Comparison of ENCODE assay signal across 9 cellular contexts in the genomic region with DNA sequence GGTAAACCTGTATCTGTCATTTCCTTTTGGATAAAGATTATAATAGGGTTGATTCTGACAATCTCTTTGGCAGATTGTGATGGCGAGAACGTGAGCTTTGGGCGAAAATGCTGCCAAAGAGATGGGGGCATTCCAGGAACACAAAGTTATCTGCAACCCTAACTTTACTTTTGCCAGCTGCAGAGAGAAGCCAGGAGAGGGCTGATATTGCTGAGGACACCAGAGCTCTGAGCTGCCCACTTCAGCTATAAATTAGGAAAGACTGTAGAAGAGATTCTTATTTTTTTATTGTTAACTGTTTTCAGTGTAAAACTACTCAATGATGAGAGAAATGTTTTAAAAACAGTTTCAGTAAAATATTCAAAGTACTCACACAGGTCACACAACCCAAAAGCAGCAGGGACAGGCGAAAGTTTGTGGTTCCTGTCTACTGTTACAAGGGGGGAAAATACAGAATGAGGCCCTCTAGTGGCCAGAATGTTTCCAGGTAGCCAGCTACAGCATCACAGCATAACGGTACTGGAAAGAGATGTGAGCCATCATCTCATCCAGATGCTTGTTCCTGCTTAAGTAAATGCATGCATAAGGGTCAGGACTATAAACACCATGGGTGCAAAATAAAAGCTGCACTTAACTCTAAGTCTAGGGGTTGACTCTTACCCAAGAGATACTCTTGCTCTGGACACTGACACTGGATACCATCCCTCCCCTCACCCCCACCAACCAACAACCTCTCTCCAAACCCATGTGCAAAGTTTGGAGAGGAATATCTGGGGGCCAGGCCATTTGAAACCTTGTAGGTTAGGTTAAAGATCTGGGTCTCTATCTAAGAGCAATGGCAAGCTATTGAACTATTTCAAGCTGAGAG.
DNase-seq lines count a peak whose midpoint lies in the region; ATAC-seq and TF ChIP-seq lines count a peak whose summit lies in the region.
"Had no signal": no experiment of that assay in that cellular context is flagged by ENCODE, and none has a peak within 500 bp of the region (broad histone marks: within the 10 kb centered on the region; RNA-seq: fewer than 3 reads in every experiment).

No MANE protein-coding gene starts in this region.

- no peaks in the 10 kb centered on the region for H3K36me3 ChIP-seq in breast epithelium

- peaks cover 6% of the 10 kb centered on the region for H3K9me3 ChIP-seq in CD4-positive, alpha-beta T cell (ENCODE audit: control insufficient read depth, low read length)
- peaks cover 8 to 16% of the 10 kb centered on the region in 2 donors for H3K9me3 ChIP-seq in breast epithelium

- in situ Hi-C loops in GM13977 (cut with MboI; ENCODE audit: low pct_unique_long_range_greater_than_20kb, low sequenced_read_pairs, unreplicated experiment) = loop anchor here (25.0 kb wide), 1 partner anchor 974 kb away; no protein-coding TSS in a partner anchor

- peak in 1 of 10 experiments; percentile 6 for DNase-seq in CD4-positive, alpha-beta T cell
- DNase-seq in GM13977 (ENCODE audit: low spot score) = peak; percentile 17
- DNase-seq in NAMALWA (ENCODE audit: low spot score) = peak; percentile 54
- DNase-seq in breast epithelium (ENCODE audit: low spot score in 2 of 2) = no peak
- peak; percentile 20 for DNase-seq in mucosa of gallbladder (ENCODE audit: low spot score)
- DNase-seq in cerebellum (ENCODE audit: low spot score) = no peak
- no peak for DNase-seq in activated naive CD4-positive, alpha-beta T cell treated with Interleukin-2 at 50 U/mL for 16 hours
- DNase-seq: T-cell had no signal

- TF ChIP-seq POLR2A in breast epithelium (IDR thresholded peaks at IDR 0.05) = no peak

- ATAC-seq in CD4-positive, alpha-beta T cell (ENCODE audit: poor library complexity) = no peak
- peak; percentile 87 for ATAC-seq in HG02678 (IDR thresholded peaks at IDR 0.05; ENCODE audit: unreplicated experiment)

- intact Hi-C loops in CD4-positive, alpha-beta T cell (cut with DNase I, micrococcal nuclease) = loop anchor here in 1 of 2 experiments (5.0 kb wide), 1 partner anchor 1384 kb away; no protein-coding TSS in a partner anchor
- intact Hi-C loops in breast epithelium (cut with DNase I; ENCODE audit: low total_unique reads) = loop anchor here (2.0 kb wide), 1 partner anchor 22 kb away; no protein-coding TSS in a partner anchor

- H3K4me1 Mint-ChIP-seq in CD4-positive, alpha-beta T cell (ENCODE audit: low read depth) = no peaks in the 10 kb centered on the region
- H3K4me1 Mint-ChIP-seq: T-cell had no signal

- H3K36me3 Mint-ChIP-seq in CD4-positive, alpha-beta T cell (ENCODE audit: low read depth) = no peaks in the 10 kb centered on the region
- H3K36me3 Mint-ChIP-seq: T-cell had no signal

- H3K4me1 ChIP-seq in breast epithelium = no peaks in the 10 kb centered on the region

- CTCF ChIA-PET in CD4-positive, alpha-beta T cell (lab: Charles Lee) = no interaction called here

- TF ChIP-seq CTCF in CD4-positive, alpha-beta T cell (IDR thresholded peaks at IDR 0.05) = peak; percentile 31
- TF ChIP-seq CTCF in GM13977 (IDR thresholded peaks at IDR 0.05; ENCODE audit: extremely low read depth, insufficient read depth, missing control alignments) (peak; percentile 76), breast epithelium (IDR thresholded peaks at IDR 0.05) (peak in 2 of 3 donors; percentile 46 to 48)

- no peaks in the 10 kb centered on the region for H3K27me3 ChIP-seq in CD4-positive, alpha-beta T cell (ENCODE audit: control insufficient read depth, insufficient read depth, low read length)
- H3K27me3 ChIP-seq in breast epithelium = no peaks in the 10 kb centered on the region

- no peak overlapping the region for H3K27ac ChIP-seq in CD4-positive, alpha-beta T cell (ENCODE audit: low read depth, low read length)
- H3K27ac ChIP-seq in breast epithelium = no peak overlapping the region

- H3K4me3 ChIP-seq in breast epithelium = no peak overlapping the region

- POLR2A ChIA-PET in CD4-positive, alpha-beta T cell (lab: Charles Lee) = no interaction called here

- peaks cover 4% of the 10 kb centered on the region for H3K9me3 Mint-ChIP-seq in CD4-positive, alpha-beta T cell

- H3K4me3 Mint-ChIP-seq in CD4-positive, alpha-beta T cell = no peak overlapping the region
- H3K4me3 Mint-ChIP-seq: T-cell had no signal

- no peak overlapping the region for H3K27ac Mint-ChIP-seq in CD4-positive, alpha-beta T cell
- H3K27ac Mint-ChIP-seq: T-cell had no signal

- H3K27me3 Mint-ChIP-seq in CD4-positive, alpha-beta T cell = no peaks in the 10 kb centered on the region
- H3K27me3 Mint-ChIP-seq: T-cell had no signal

Comparison
In these comparisons a context has a peak if more than half of its experiments do, and no peak if none do; other contexts are left out.
1. DNase-seq: peak in GM13977 (single experiment), NAMALWA (single experiment) and mucosa of gallbladder (single experiment); none in breast epithelium (0 of 2), cerebellum (single experiment) and activated naive CD4-positive, alpha-beta T cell treated with Interleukin-2 at 50 U/mL for 16 hours (single experiment).
2. Peak in every context shown above with its lines, with median percentiles within 50 percentile points of each other: CTCF ChIP-seq.